ENCODE assay signal across 12 cellular contexts in the genomic region with DNA sequence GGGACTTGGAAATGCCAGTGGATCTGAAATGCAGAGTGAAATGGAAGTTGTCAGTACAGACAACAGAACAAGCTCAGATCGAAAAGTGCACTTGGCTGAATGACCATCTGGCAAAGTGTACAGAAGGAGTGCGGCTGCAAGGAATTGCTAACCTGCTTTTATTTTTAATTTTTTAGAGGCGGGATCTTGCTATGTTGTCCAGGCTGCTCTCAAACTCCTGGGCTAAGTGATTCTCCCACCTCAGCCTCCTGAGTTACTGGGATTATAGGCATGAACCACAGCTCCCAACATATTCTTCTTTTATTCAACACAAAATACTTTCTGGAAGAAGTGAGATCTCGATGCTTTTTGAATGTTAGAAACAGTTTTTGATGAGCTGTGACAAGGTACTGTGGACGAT.
"Had no signal": no experiment of that assay in that cellular context is flagged by ENCODE, and none has a peak within 500 bp of the region (broad histone marks: within the 10 kb centered on the region; RNA-seq: fewer than 3 reads in every experiment).

No MANE protein-coding gene starts in this region.

- H3K27me3 Mint-ChIP-seq: activated CD4-positive, alpha-beta T cell treated with anti-CD3 and anti-CD28 coated beads, Interleukin-2, amount 10 ng/mL, durations not matched to agents 7 days and 5 days; naive thymus-derived CD4-positive, alpha-beta T cell; stimulated activated naive CD8-positive, alpha-beta T cell treated with anti-CD3 and anti-CD28 coated beads, Interleukin-15, Interleukin-2, amounts not matched to agents 100 ng/mL and 50 ng/mL, for 24 hours had no signal

- ATAC-seq: heart left ventricle; left colon; naive thymus-derived CD4-positive, alpha-beta T cell had no signal

- H3K9me3 Mint-ChIP-seq: activated CD4-positive, alpha-beta T cell treated with anti-CD3 and anti-CD28 coated beads, Interleukin-2, amount 10 ng/mL, durations not matched to agents 7 days and 5 days; stimulated activated naive CD8-positive, alpha-beta T cell treated with anti-CD3 and anti-CD28 coated beads, Interleukin-15, Interleukin-2, amounts not matched to agents 100 ng/mL and 50 ng/mL, for 24 hours had no signal

- H3K4me3 ChIP-seq: dorsolateral prefrontal cortex, heart left ventricle, lung had no signal

- H3K27me3 ChIP-seq: dorsolateral prefrontal cortex, heart left ventricle had no signal

- H3K27ac ChIP-seq: dorsolateral prefrontal cortex, heart left ventricle had no signal

- H3K4me3 Mint-ChIP-seq: activated CD4-positive, alpha-beta T cell treated with anti-CD3 and anti-CD28 coated beads, Interleukin-2, amount 10 ng/mL, durations not matched to agents 7 days and 5 days; stimulated activated naive CD8-positive, alpha-beta T cell treated with anti-CD3 and anti-CD28 coated beads, Interleukin-15, Interleukin-2, amounts not matched to agents 100 ng/mL and 50 ng/mL, for 24 hours had no signal

- H3K9me3 ChIP-seq: heart left ventricle had no signal

- DNase-seq: activated CD4-positive, alpha-beta T cell treated with anti-CD3 and anti-CD28 coated beads, Interleukin-2, amount 10 ng/mL, durations not matched to agents 7 days and 5 days; activated effector memory CD4-positive, alpha-beta T cell treated with anti-CD3 and anti-CD28 coated beads, Interleukin-2, amount 50 U/mL, for 16 hours; activated T-cell treated with anti-CD3 and anti-CD28 coated beads for 4 hours; aorta; dorsolateral prefrontal cortex; foreskin melanocyte; heart left ventricle; left colon; naive thymus-derived CD4-positive, alpha-beta T cell; stimulated activated CD4-positive, alpha-beta T cell treated with anti-CD3 and anti-CD28 coated beads, Interleukin-12 subunit alpha, Interleukin-12 subunit beta, amount 100 ng/mL, for 4 hours had no signal

- H3K27ac Mint-ChIP-seq: activated CD4-positive, alpha-beta T cell treated with anti-CD3 and anti-CD28 coated beads, Interleukin-2, amount 10 ng/mL, durations not matched to agents 7 days and 5 days; stimulated activated naive CD8-positive, alpha-beta T cell treated with anti-CD3 and anti-CD28 coated beads, Interleukin-15, Interleukin-2, amounts not matched to agents 100 ng/mL and 50 ng/mL, for 24 hours had no signal
